21 cellular contexts compared by ENCODE assay signal in the genomic region with DNA sequence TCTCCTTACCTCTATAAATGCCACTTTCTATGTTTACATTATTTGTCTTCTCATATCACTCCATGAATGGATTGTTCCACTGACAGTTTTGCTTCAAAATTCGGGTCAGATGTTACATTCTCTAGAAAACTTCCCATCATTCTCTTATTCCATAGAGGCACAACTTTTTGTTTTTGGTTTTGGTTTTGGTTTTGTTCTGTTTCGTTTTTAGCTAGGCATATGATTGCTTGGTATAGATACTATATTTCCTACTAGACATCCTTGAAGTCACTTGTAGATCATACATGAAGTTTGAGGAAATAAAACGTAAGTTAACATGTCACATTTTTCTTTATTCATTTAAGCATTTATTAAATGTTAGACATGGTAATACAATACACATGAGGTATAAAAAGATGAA.
DNase-seq lines count a peak whose midpoint lies in the region; ATAC-seq, FAIRE-seq and TF ChIP-seq lines count a peak whose summit lies in the region.
"Had no signal": no experiment of that assay in that cellular context is flagged by ENCODE, and none has a peak within 500 bp of the region (broad histone marks: within the 10 kb centered on the region; RNA-seq: fewer than 3 reads in every experiment).

No MANE protein-coding gene starts in this region.

- H3K27ac ChIP-seq in MM.1S (ENCODE audit: low read length): no peak overlapping the region
- H3K27ac ChIP-seq in endothelial cell of umbilical vein (ENCODE audit: insufficient read depth, low read depth, low read length): no peak overlapping the region
- H3K27ac ChIP-seq: BLaER1 treated with 17β-estradiol and CSF1 and Interleukin-3, amounts not matched to agents 10 nM and 100 nM had no signal

- H3K9ac ChIP-seq in MM.1S (ENCODE audit: low read length): no peak overlapping the region
- no peak overlapping the region for H3K9ac ChIP-seq in endothelial cell of umbilical vein (replicated peaks; ENCODE audit: extremely low read depth, insufficient read depth, low read length)
- H3K9ac ChIP-seq: BLaER1 treated with 17β-estradiol and CSF1 and Interleukin-3, amounts not matched to agents 10 nM and 100 nM; SK-N-SH had no signal

- H3K4me1 ChIP-seq in MM.1S (ENCODE audit: low read length): no peaks in the 10 kb centered on the region
- H3K4me1 ChIP-seq in endothelial cell of umbilical vein (ENCODE audit: control insufficient read depth, extremely low read depth, insufficient read depth, low read length): no peaks in the 10 kb centered on the region
- H3K4me1 ChIP-seq: BLaER1 treated with 17β-estradiol and CSF1 and Interleukin-3, amounts not matched to agents 10 nM and 100 nM; Caco-2 had no signal

- no peaks in the 10 kb centered on the region for H3K9me3 ChIP-seq in MM.1S (replicated peaks; ENCODE audit: insufficient read depth, low read length)
- H3K9me3 ChIP-seq in endothelial cell of umbilical vein (replicated peaks; ENCODE audit: control insufficient read depth, insufficient read depth, low read length): no peaks in the 10 kb centered on the region
- H3K9me3 ChIP-seq: BLaER1 treated with 17β-estradiol and CSF1 and Interleukin-3, amounts not matched to agents 10 nM and 100 nM; Caco-2; SK-N-SH had no signal

- H4K20me1 ChIP-seq in MM.1S (ENCODE audit: insufficient read depth, low read length) (no peaks in the 10 kb centered on the region), endothelial cell of umbilical vein (replicated peaks; ENCODE audit: control insufficient read depth, extremely low read depth, insufficient read depth, low read length) (no peaks in the 10 kb centered on the region)
- H4K20me1 ChIP-seq: BLaER1 treated with 17β-estradiol and CSF1 and Interleukin-3, amounts not matched to agents 10 nM and 100 nM had no signal

- peaks cover 13% of the 10 kb centered on the region for H3K9me3 Mint-ChIP-seq in activated T-helper 17 cell treated with anti-CD3 and anti-CD28 coated beads, Interleukin-2, amount 50 U/mL, for 72 hours
- no peaks in the 10 kb centered on the region for H3K9me3 Mint-ChIP-seq in activated T-cell treated with anti-CD3 and anti-CD28 coated beads, Interleukin-2, amount 50 U/mL, for 4 hours
- H3K9me3 Mint-ChIP-seq: GM23338 had no signal

- H3K9me1 ChIP-seq in endothelial cell of umbilical vein (replicated peaks; ENCODE audit: control insufficient read depth, extremely low read depth, insufficient read depth, low read length): no peaks in the 10 kb centered on the region

- H2AFZ ChIP-seq in MM.1S (ENCODE audit: low read length) (peak overlapping the region; percentile 73), endothelial cell of umbilical vein (ENCODE audit: low read depth, low read length) (peak overlapping the region; percentile 29)
- H2AFZ ChIP-seq: GM23338 had no signal

- TF ChIP-seq CTCF in D721Med (IDR thresholded peaks at IDR 0.05; ENCODE audit: insufficient read depth, missing control alignments) (no peak), MM.1S (IDR thresholded peaks at IDR 0.05; ENCODE audit: low read length) (no peak), endothelial cell of umbilical vein (IDR thresholded peaks at IDR 0.05; ENCODE audit: extremely low read depth in 1 of 2, insufficient read depth in 1 of 2, low read depth in 1 of 2, low read length in 2 of 2) (no peak)

- no peak overlapping the region for H3K27ac Mint-ChIP-seq in activated T-helper 17 cell treated with anti-CD3 and anti-CD28 coated beads, Interleukin-2, amount 50 U/mL, for 72 hours
- H3K27ac Mint-ChIP-seq: CD4-positive, alpha-beta memory T cell; GM23338; IgD-negative memory B cell had no signal

- POLR2A ChIA-PET in endothelial cell of umbilical vein (lab: Charles Lee): no interaction called here

- H3K36me3 Mint-ChIP-seq in activated T-helper 17 cell treated with anti-CD3 and anti-CD28 coated beads, Interleukin-2, amount 50 U/mL, for 72 hours (ENCODE audit: low read depth): no peaks in the 10 kb centered on the region
- H3K36me3 Mint-ChIP-seq in activated T-cell treated with anti-CD3 and anti-CD28 coated beads, Interleukin-2, amount 50 U/mL, for 4 hours (ENCODE audit: insufficient read depth): no peaks in the 10 kb centered on the region
- H3K36me3 Mint-ChIP-seq: CD4-positive, alpha-beta memory T cell; IgD-negative memory B cell had no signal

- FAIRE-seq in D721Med (lab: Jason Lieb, UNC) (peak; percentile 29), endothelial cell of umbilical vein (lab: Jason Lieb, UNC) (no peak)
- FAIRE-seq: GM12892 had no signal

- H3K36me3 ChIP-seq in MM.1S (replicated peaks; ENCODE audit: insufficient read depth, low read length): no peaks in the 10 kb centered on the region
- no peaks in the 10 kb centered on the region for H3K36me3 ChIP-seq in endothelial cell of umbilical vein (ENCODE audit: control insufficient read depth in 2 of 2, extremely low read depth in 1 of 2, insufficient read depth in 2 of 2, low read length in 2 of 2)
- H3K36me3 ChIP-seq: BLaER1 treated with 17β-estradiol and CSF1 and Interleukin-3, amounts not matched to agents 10 nM and 100 nM had no signal

- no peaks in the 10 kb centered on the region for H3K4me1 Mint-ChIP-seq in activated T-helper 17 cell treated with anti-CD3 and anti-CD28 coated beads, Interleukin-2, amount 50 U/mL, for 72 hours
- no peaks in the 10 kb centered on the region for H3K4me1 Mint-ChIP-seq in activated T-cell treated with anti-CD3 and anti-CD28 coated beads, Interleukin-2, amount 50 U/mL, for 4 hours (ENCODE audit: low read depth)
- H3K4me1 Mint-ChIP-seq: CD4-positive, alpha-beta memory T cell; GM23338; IgD-negative memory B cell had no signal

- dilution Hi-C loops in endothelial cell of umbilical vein (cut with MboI; ENCODE audit: extremely low pct_ligation_motif_present, low sequenced_read_pairs): no loop called here

- no peak for TF ChIP-seq POLR2A in endothelial cell of umbilical vein (IDR thresholded peaks at IDR 0.05; ENCODE audit: low read depth, low read length)

- H3K9me2 ChIP-seq in MM.1S (replicated peaks; ENCODE audit: insufficient read depth, low read length): no peaks in the 10 kb centered on the region
- H3K9me2 ChIP-seq: SK-N-SH had no signal

- no TSS peak for BruUV-seq in endothelial cell of umbilical vein (replicated peaks; lab: Mats Ljungman, UMichigan)

- no peaks in the 10 kb centered on the region for H3F3A ChIP-seq in MM.1S (ENCODE audit: insufficient read depth, low read length)

- DNase-seq in D721Med (ENCODE audit: insufficient read length, low spot score) (no peak), MM.1S (peak; percentile 53), endothelial cell of umbilical vein (ENCODE audit: low read depth, low spot score) (no peak), medulla oblongata (ENCODE audit: extremely low spot score) (no peak)
- no peak for DNase-seq in activated T-cell treated with anti-CD3 and anti-CD28 coated beads, Interleukin-2, amount 50 U/mL, for 4 hours
- DNase-seq: Caco-2; CD4-positive, alpha-beta memory T cell; Karpas-422; NCI-H1048; NCI-H1417 treated with DMSO at 0.1 percent for 48 hours; NCI-H187; NCI-H69; SIG-M5; SK-N-SH had no signal

- H3K27me3 ChIP-seq in MM.1S (replicated peaks; ENCODE audit: insufficient read depth, low read length) (no peaks in the 10 kb centered on the region), endothelial cell of umbilical vein (ENCODE audit: control insufficient read depth in 2 of 2, insufficient read depth in 2 of 2, low read length in 2 of 2) (no peaks in the 10 kb centered on the region)
- H3K27me3 ChIP-seq: BLaER1 treated with 17β-estradiol and CSF1 and Interleukin-3, amounts not matched to agents 10 nM and 100 nM had no signal

- intact Hi-C loops in endothelial cell of umbilical vein (cut with micrococcal nuclease): no loop called here

- H3K4me3 ChIP-seq in MM.1S (ENCODE audit: low read length) (peak overlapping the region; percentile 20; the same call in 1 of the 2 replicates), endothelial cell of umbilical vein (replicated peaks in 1 of 3; ENCODE audit: insufficient read depth in 1 of 3, low read depth in 1 of 3, low read length in 3 of 3) (no peak overlapping the region)
- H3K4me3 ChIP-seq: BLaER1 treated with 17β-estradiol and CSF1 and Interleukin-3, amounts not matched to agents 10 nM and 100 nM; GM23338 had no signal

- H3K4me3 Mint-ChIP-seq in activated T-helper 17 cell treated with anti-CD3 and anti-CD28 coated beads, Interleukin-2, amount 50 U/mL, for 72 hours: no peak overlapping the region
- H3K4me3 Mint-ChIP-seq in activated T-cell treated with anti-CD3 and anti-CD28 coated beads, Interleukin-2, amount 50 U/mL, for 4 hours: no peak overlapping the region
- H3K4me3 Mint-ChIP-seq: CD4-positive, alpha-beta memory T cell; GM23338; IgD-negative memory B cell had no signal

- H3K4me2 ChIP-seq in MM.1S (ENCODE audit: low read depth, low read length) (peak overlapping the region; percentile 62), endothelial cell of umbilical vein (ENCODE audit: insufficient read depth, low read length) (no peak overlapping the region)
- H3K4me2 ChIP-seq: BLaER1 treated with 17β-estradiol and CSF1 and Interleukin-3, amounts not matched to agents 10 nM and 100 nM; GM23338; SK-N-SH had no signal

- H3K27me3 Mint-ChIP-seq in activated T-helper 17 cell treated with anti-CD3 and anti-CD28 coated beads, Interleukin-2, amount 50 U/mL, for 72 hours: no peaks in the 10 kb centered on the region
- no peaks in the 10 kb centered on the region for H3K27me3 Mint-ChIP-seq in activated T-cell treated with anti-CD3 and anti-CD28 coated beads, Interleukin-2, amount 50 U/mL, for 4 hours (ENCODE audit: low read depth)
- H3K27me3 Mint-ChIP-seq: CD4-positive, alpha-beta memory T cell; IgD-negative memory B cell had no signal

- no peaks in the 10 kb centered on the region for H3K79me2 ChIP-seq in MM.1S (ENCODE audit: low read length)
- no peaks in the 10 kb centered on the region for H3K79me2 ChIP-seq in endothelial cell of umbilical vein (ENCODE audit: control insufficient read depth, insufficient read depth, low read length)

- CTCF ChIA-PET in endothelial cell of umbilical vein (lab: Charles Lee): no interaction called here

- ATAC-seq in GM18520 (IDR thresholded peaks at IDR 0.05; ENCODE audit: unreplicated experiment): peak; percentile 41
- no peak for ATAC-seq in activated T-helper 17 cell treated with anti-CD3 and anti-CD28 coated beads, Interleukin-2, amount 50 U/mL, for 72 hours (replicated peaks)
- no peak for ATAC-seq in activated T-cell treated with anti-CD3 and anti-CD28 coated beads, Interleukin-2, amount 50 U/mL, for 4 hours
- ATAC-seq: GM23338, Panc1 had no signal

TF ChIP-seq in endothelial cell of umbilical vein, 7 proteins besides CTCF, POLR2A, EP300 and RAD21:
- TF ChIP-seq MYC (IDR thresholded peaks at IDR 0.05; ENCODE audit: low read depth, low read length): no peak
